Comparison of ENCODE assay signal across 8 cellular contexts in genomic region chr20:45971675-45972499, GRCh38. TPM values are rescaled to one million over a fixed set of nuclear protein-coding genes. Genes with fewer than 3 reads are reported as not detected.
DNase-seq lines count a peak whose midpoint lies in the region; ATAC-seq, FAIRE-seq and TF ChIP-seq lines count a peak whose summit lies in the region.

ZNF335 (minus strand) TSS chr20:45972203; CDS start chr20:45971410, 793 bp downstream.

- H3K4me1 ChIP-seq in Loucy (ENCODE audit: insufficient read depth, low read length, poor library complexity, severe bottlenecking): peaks cover 26% of the 10 kb centered on the region

- H2AFZ ChIP-seq in Loucy (ENCODE audit: low read length): peak within 1 kb of the TSS; percentile 97

- TF ChIP-seq POLR2A in H54 (IDR thresholded peaks at IDR 0.05; ENCODE audit: low read depth, low read length): peak; percentile 62
- TF ChIP-seq POLR2A in Raji (IDR thresholded peaks at IDR 0.05; ENCODE audit: insufficient read depth, low read depth, low read length): peak; percentile 51

- ATAC-seq in natural killer cell treated with Interleukin-12 subunit alpha and Interleukin-12 subunit beta and Interleukin-15 and Interleukin-18, amount 100 ng/mL, for 72 hours: peak; percentile 92 to 94
- peak; percentile 87 for ATAC-seq in stimulated activated naive CD8-positive, alpha-beta T cell treated with anti-CD3 and anti-CD28 coated beads, Interleukin-15, Interleukin-2, amounts not matched to agents 100 U/mL and 50 U/mL, for 24 hours

- H3K27me3 ChIP-seq in Loucy (ENCODE audit: insufficient read depth, low read length, poor library complexity, severe bottlenecking): no peaks in the 10 kb centered on the region

- TF ChIP-seq CTCF in Loucy (conservative IDR thresholded peaks at IDR 0.05; ENCODE audit: low read length): no peak

- H3K4me3 ChIP-seq in Loucy (ENCODE audit: low read length, poor library complexity, severe bottlenecking): peak within 1 kb of the TSS; percentile 89

- H3K4me2 ChIP-seq in Loucy (ENCODE audit: low read depth, low read length, poor library complexity, severe bottlenecking): peak within 1 kb of the TSS; percentile 89

- peaks cover 32% of the 10 kb centered on the region for H3K79me2 ChIP-seq in Loucy (ENCODE audit: insufficient read depth, low read length)

- H3K27ac Mint-ChIP-seq in natural killer cell treated with Interleukin-12 subunit alpha and Interleukin-12 subunit beta and Interleukin-15 and Interleukin-18, amount 100 ng/mL, for 72 hours: peak within 1 kb of the TSS; percentile 95 to 97

- H3K4me3 Mint-ChIP-seq in natural killer cell treated with Interleukin-12 subunit alpha and Interleukin-12 subunit beta and Interleukin-15 and Interleukin-18, amount 100 ng/mL, for 72 hours: peak within 1 kb of the TSS; percentile 99

- no peaks in the 10 kb centered on the region for H3K9me3 ChIP-seq in Loucy (ENCODE audit: insufficient read depth, low read depth, low read length)

- no peaks in the 10 kb centered on the region for H3F3A ChIP-seq in Loucy (ENCODE audit: low read depth)

- no peaks in the 10 kb centered on the region for H3K9me3 Mint-ChIP-seq in natural killer cell treated with Interleukin-12 subunit alpha and Interleukin-12 subunit beta and Interleukin-15 and Interleukin-18, amount 100 ng/mL, for 72 hours

- peaks cover 14 to 22% of the 10 kb centered on the region in 2 donors for H3K4me1 Mint-ChIP-seq in natural killer cell treated with Interleukin-12 subunit alpha and Interleukin-12 subunit beta and Interleukin-15 and Interleukin-18, amount 100 ng/mL, for 72 hours (ENCODE audit: low read depth in 2 of 2)

- no peaks in the 10 kb centered on the region for H4K20me1 ChIP-seq in Loucy (ENCODE audit: insufficient read depth, low read length, poor library complexity, severe bottlenecking)

- no peaks in the 10 kb centered on the region for H3K9me2 ChIP-seq in Loucy (replicated peaks; ENCODE audit: low read depth, low read length)

- FAIRE-seq in H54 (lab: Jason Lieb, UNC): no peak

- H3K27me3 Mint-ChIP-seq in natural killer cell treated with Interleukin-12 subunit alpha and Interleukin-12 subunit beta and Interleukin-15 and Interleukin-18, amount 100 ng/mL, for 72 hours: no peaks in the 10 kb centered on the region

- DNase-seq in ELR (ENCODE audit: low read depth) (peak; percentile 97), H54 (ENCODE audit: insufficient read length, low spot score) (peak; percentile 88), fibroblast of peridontal ligament (ENCODE audit: extremely low read depth) (peak; percentile 97)
- peak; percentile 90 for DNase-seq in activated T-helper 9 cell treated with anti-CD3 and anti-CD28 coated beads, Interleukin-2, amount 50 U/mL, for 16 hours (ENCODE audit: low read depth)
- peak; percentile 97 for DNase-seq in natural killer cell treated with Interleukin-12 subunit alpha and Interleukin-12 subunit beta and Interleukin-15 and Interleukin-18, amount 100 ng/mL, for 72 hours (ENCODE audit: low spot score)
- peak; percentile 96 for DNase-seq in stimulated activated naive CD8-positive, alpha-beta T cell treated with anti-CD3 and anti-CD28 coated beads, Interleukin-15, Interleukin-2, amounts not matched to agents 100 U/mL and 50 U/mL, for 24 hours

- peak within 1 kb of the TSS; percentile 92 for H3K9ac ChIP-seq in Loucy (ENCODE audit: low read depth, low read length, poor library complexity, severe bottlenecking)

- H3K36me3 ChIP-seq in Loucy (ENCODE audit: insufficient read depth, low read length): peaks cover 17% of the 10 kb centered on the region; the same call in 1 of the 2 replicates

- peaks cover 5% of the 10 kb centered on the region for H3K36me3 Mint-ChIP-seq in natural killer cell treated with Interleukin-12 subunit alpha and Interleukin-12 subunit beta and Interleukin-15 and Interleukin-18, amount 100 ng/mL, for 72 hours

RNA-seq across cellular contexts. Expression of gene ZNF335, which starts in this region (rescaled TPM):
- 10 to 100 TPM; 44.4 to 62.6 TPM for total RNA-seq in natural killer cell treated with Interleukin-12 subunit alpha and Interleukin-12 subunit beta and Interleukin-15 and Interleukin-18, amount 100 ng/mL, for 72 hours

Comparison
In these comparisons a context has a peak if more than half of its experiments do, and no peak if none do; other contexts are left out.
1. Peak in every context shown above with its lines: DNase-seq, ATAC-seq and H3K4me3 ChIP-seq.